ENCODE assay signal across 18 cellular contexts in genomic region chr4:138727704-138728103, GRCh38.
"Had no signal": no experiment of that assay in that cellular context is flagged by ENCODE, and none has a peak within 500 bp of the region (broad histone marks: within the 10 kb centered on the region; RNA-seq: fewer than 3 reads in every experiment).

No MANE protein-coding gene starts in this region.

- H3K9me3 ChIP-seq: esophagus squamous epithelium, sigmoid colon, spleen, thoracic aorta, upper lobe of left lung had no signal

- H3K27me3 ChIP-seq: esophagus squamous epithelium, sigmoid colon, spleen, upper lobe of left lung had no signal

- DNase-seq: activated CD4-positive, alpha-beta T cell treated with anti-CD3 and anti-CD28 coated beads, Interleukin-2, amount 10 ng/mL, durations not matched to agents 7 days and 5 days; activated CD8-positive, alpha-beta memory T cell treated with anti-CD3 and anti-CD28 coated beads, Interleukin-2, amount 50 U/mL, for 4 hours; activated naive CD4-positive, alpha-beta T cell treated with anti-CD3 and anti-CD28 coated beads for 36 hours; activated T-cell treated with anti-CD3 and anti-CD28 coated beads, Interleukin-2, amount 50 U/mL, for 4 hours; aorta; effector memory CD8-positive, alpha-beta T cell; esophagus squamous epithelium; foreskin melanocyte; kidney; midbrain; occipital lobe; posterior cingulate gyrus; sigmoid colon; spleen; stimulated activated CD4-positive, alpha-beta T cell treated with anti-CD3 and anti-CD28 coated beads, Interleukin-4, amount 100 ng/mL, for 4 hours; upper lobe of left lung had no signal

- H3K36me3 ChIP-seq: esophagus squamous epithelium, sigmoid colon, spleen, thoracic aorta, upper lobe of left lung had no signal

- H3K4me1 ChIP-seq: esophagus squamous epithelium, sigmoid colon, spleen, upper lobe of left lung had no signal

- H3K27ac ChIP-seq: esophagus squamous epithelium, sigmoid colon, spleen, thoracic aorta, upper lobe of left lung had no signal

- H3K4me3 ChIP-seq: esophagus squamous epithelium, lung, sigmoid colon, spleen, thoracic aorta, upper lobe of left lung had no signal
